ENCODE assay signal across 1 cellular context in genomic region chr9:131545003-131545785, GRCh38.
TF ChIP-seq lines count a peak whose summit lies in the region.

TSS of gene PRRT1B (plus strand) at chr9:131545523. CDS start at chr9:131545616, 93 bp downstream.

TF ChIP-seq in HepG2, 621 proteins besides CTCF, POLR2A, EP300 and RAD21 (continued from another document and continues in another):
- TF ChIP-seq NONO (IDR thresholded peaks at IDR 0.05) (no peak), NONO (CRISPR knock-in tag; conservative IDR thresholded peaks at IDR 0.05) (peak; percentile 93), CERS6 (CRISPR knock-in tag; IDR thresholded peaks at IDR 0.05) (no peak), HNF1A (IDR thresholded peaks at IDR 0.05; ENCODE audit: low read depth) (peak; percentile 97), HNF1A (CRISPR knock-in tag; IDR thresholded peaks at IDR 0.05; ENCODE audit: borderline replicate concordance) (peak; percentile 100), SNAPC2 (CRISPR knock-in tag; IDR thresholded peaks at IDR 0.05) (peak; percentile 42; the same call in 1 of the 2 replicates), HDAC6 (IDR thresholded peaks at IDR 0.05; ENCODE audit: low read depth, low read length) (no peak), ZMAT3 (CRISPR knock-in tag; conservative IDR thresholded peaks at IDR 0.05) (no peak), GMEB1 (CRISPR knock-in tag; IDR thresholded peaks at IDR 0.05; ENCODE audit: borderline replicate concordance) (peak; percentile 35; the same call in 1 of the 2 replicates), ZNF879 (CRISPR knock-in tag; IDR thresholded peaks at IDR 0.05) (no peak), KMT2A (CRISPR knock-in tag; IDR thresholded peaks at IDR 0.05) (peak; percentile 71), LBX2 (CRISPR knock-in tag; IDR thresholded peaks at IDR 0.05; ENCODE audit: borderline replicate concordance) (no peak), RARA (CRISPR knock-in tag; IDR thresholded peaks at IDR 0.05) (peak; percentile 86), ZNF362 (CRISPR knock-in tag; IDR thresholded peaks at IDR 0.05; ENCODE audit: borderline replicate concordance) (peak; percentile 64; the same call in 1 of the 2 replicates), ZNF503 (CRISPR knock-in tag; IDR thresholded peaks at IDR 0.05) (peak; percentile 94), ZNF777 (CRISPR knock-in tag; IDR thresholded peaks at IDR 0.05) (peak; percentile 95), HNF4A (CRISPR knock-in tag; IDR thresholded peaks at IDR 0.05) (peak; percentile 43; the same call in 1 of the 2 replicates), NR2C2 (CRISPR knock-in tag; IDR thresholded peaks at IDR 0.05; ENCODE audit: borderline replicate concordance) (peak; percentile 53; the same call in 1 of the 2 replicates), TBX2 (CRISPR knock-in tag; IDR thresholded peaks at IDR 0.05; ENCODE audit: borderline replicate concordance) (peak; percentile 43; the same call in 1 of the 2 replicates), ATF7 (IDR thresholded peaks at IDR 0.05) (no peak), ATF7 (CRISPR knock-in tag; IDR thresholded peaks at IDR 0.05) (no peak; the same call in 1 of the 2 replicates), CCAR2 (optimal IDR thresholded peaks at IDR 0.05; ENCODE audit: low read depth, low read length) (no peak), SKIL (CRISPR knock-in tag; IDR thresholded peaks at IDR 0.05; ENCODE audit: borderline replicate concordance) (peak; percentile 92), ZBTB10 (CRISPR knock-in tag; IDR thresholded peaks at IDR 0.05; ENCODE audit: borderline replicate concordance) (no peak), HNF4G (IDR thresholded peaks at IDR 0.05; ENCODE audit: borderline replicate concordance, low read depth, low read length) (no peak), HNF4G (CRISPR knock-in tag; IDR thresholded peaks at IDR 0.05; ENCODE audit: borderline replicate concordance, low read depth) (peak; percentile 22; the same call in 1 of the 2 replicates), ATF4 (CRISPR knock-in tag; IDR thresholded peaks at IDR 0.05) (peak in 1 of 2 experiments; percentile 34; a peak in 1 of 4 replicates), MXD1 (CRISPR knock-in tag; IDR thresholded peaks at IDR 0.05) (peak; percentile 56; the same call in 1 of the 2 replicates), TEAD3 (CRISPR knock-in tag; optimal IDR thresholded peaks at IDR 0.05; ENCODE audit: borderline replicate concordance) (peak; percentile 51), MEIS1 (CRISPR knock-in tag; IDR thresholded peaks at IDR 0.05; ENCODE audit: borderline replicate concordance) (0 out of 2 replicates have a peak, but pooled peaks have one; percentile 69), SMARCC2 (IDR thresholded peaks at IDR 0.05) (no peak), SP140L (CRISPR knock-in tag; IDR thresholded peaks at IDR 0.05; ENCODE audit: borderline replicate concordance) (no peak), ZSCAN21 (CRISPR knock-in tag; IDR thresholded peaks at IDR 0.05; ENCODE audit: borderline replicate concordance) (peak; percentile 28; the same call in 1 of the 2 replicates), ARID5B (CRISPR knock-in tag; IDR thresholded peaks at IDR 0.05) (peak; percentile 87), ZNF576 (CRISPR knock-in tag; IDR thresholded peaks at IDR 0.05) (no peak), MXI1 (IDR thresholded peaks at IDR 0.05; ENCODE audit: borderline replicate concordance, low read depth, low read length) (peak; percentile 33; the same call in 1 of the 3 replicates)
